In genomic region chr19:49335071-49335783, GRCh38 we compare ENCODE assay signal across 8 cellular contexts. TPM values are rescaled to one million over a fixed set of nuclear protein-coding genes. Genes with fewer than 3 reads are reported as not detected.
DNase-seq lines count a peak whose midpoint lies in the region; ATAC-seq and TF ChIP-seq lines count a peak whose summit lies in the region.

A gene with protein sequence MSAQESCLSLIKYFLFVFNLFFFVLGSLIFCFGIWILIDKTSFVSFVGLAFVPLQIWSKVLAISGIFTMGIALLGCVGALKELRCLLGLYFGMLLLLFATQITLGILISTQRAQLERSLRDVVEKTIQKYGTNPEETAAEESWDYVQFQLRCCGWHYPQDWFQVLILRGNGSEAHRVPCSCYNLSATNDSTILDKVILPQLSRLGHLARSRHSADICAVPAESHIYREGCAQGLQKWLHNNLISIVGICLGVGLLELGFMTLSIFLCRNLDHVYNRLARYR (plus strand): TSS chr19:49335406. CDS start chr19:49335541, 135 bp downstream.

- CTCF ChIA-PET in activated CD4-positive, alpha-beta memory T cell treated with anti-CD3 and anti-CD28 coated beads for 36 hours (lab: Charles Lee), result interaction anchor here (1.0 to 1.2 kb wide), 2 partner anchors 69 to 110 kb away, joined by 3 to 5 read pairs; no protein-coding TSS in a partner anchor

- H3K27me3 ChIP-seq in heart left ventricle, result no peaks in the 10 kb centered on the region

- peaks cover 69% of the 10 kb centered on the region for H3K4me1 Mint-ChIP-seq in activated CD4-positive, alpha-beta memory T cell treated with anti-CD3 and anti-CD28 coated beads for 36 hours (ENCODE audit: low read depth)

- intact Hi-C loops in activated CD4-positive, alpha-beta memory T cell treated with anti-CD3 and anti-CD28 coated beads for 36 hours (cut with micrococcal nuclease), result loop anchor here (2.0 kb wide), 1 partner anchor 28 kb away; the partner anchor contains the start of genes DKKL1 and TEAD2
- intact Hi-C loops in heart left ventricle (cut with DNase I), result no loop called here

- H3K9me3 Mint-ChIP-seq in activated CD4-positive, alpha-beta memory T cell treated with anti-CD3 and anti-CD28 coated beads for 36 hours, result no peaks in the 10 kb centered on the region

- H3K4me1 ChIP-seq in heart left ventricle, result peaks cover 0 to 67% (median 15%) of the 10 kb centered on the region in 12 donors

- H3K9me3 ChIP-seq in KOPT-K1 (ENCODE audit: insufficient read depth, low read length, poor library complexity, severe bottlenecking) (no peaks in the 10 kb centered on the region), heart left ventricle (no peaks in the 10 kb centered on the region)

- TF ChIP-seq POLR2A in heart left ventricle (IDR thresholded peaks at IDR 0.05), result no peak

- H3K36me3 ChIP-seq in KOPT-K1 (ENCODE audit: insufficient read depth, low read length) (peaks cover 7% of the 10 kb centered on the region; the same call in 1 of the 2 replicates), heart left ventricle (peaks cover 0 to 19% (median 0%) of the 10 kb centered on the region in 9 donors)

- no peak for TF ChIP-seq CTCF in heart left ventricle (IDR thresholded peaks at IDR 0.05)

- H3K27me3 Mint-ChIP-seq in activated CD4-positive, alpha-beta memory T cell treated with anti-CD3 and anti-CD28 coated beads for 36 hours, result no peaks in the 10 kb centered on the region

- peak within 1 kb of the TSS in 9 of 12 donors; percentile 19 to 67 (median 33) for H3K4me3 ChIP-seq in heart left ventricle

- peak within 1 kb of the TSS; percentile 75 for H3K27ac ChIP-seq in KOPT-K1 (ENCODE audit: low read depth, low read length, poor library complexity, severe bottlenecking)
- peak within 1 kb of the TSS in 1 of 12 donors; percentile 89 for H3K27ac ChIP-seq in heart left ventricle

- H3K27ac Mint-ChIP-seq in activated CD4-positive, alpha-beta memory T cell treated with anti-CD3 and anti-CD28 coated beads for 36 hours, result peak within 1 kb of the TSS; percentile 99

- POLR2A ChIA-PET in activated CD4-positive, alpha-beta memory T cell treated with anti-CD3 and anti-CD28 coated beads for 36 hours (lab: Charles Lee), result no interaction called here

- peak; percentile 69 for DNase-seq in activated CD4-positive, alpha-beta memory T cell treated with anti-CD3 and anti-CD28 coated beads for 36 hours
- peak in 1 of 5 donors; percentile 28 for DNase-seq in heart left ventricle
- DNase-seq in stimulated activated CD8-positive, alpha-beta memory T cell treated with anti-CD3 and anti-CD28 coated beads, Interleukin-2, amount 100 ng/mL, for 1 hour (ENCODE audit: low read depth in 2 of 2), result peak; percentile 26 to 38
- no peak for DNase-seq in NCI-H774 (lab: John Stamatoyannopoulos, UW)

- ATAC-seq in heart left ventricle (no peak), GM19328 (IDR thresholded peaks at IDR 0.05; ENCODE audit: unreplicated experiment) (no peak), GM19351 (IDR thresholded peaks at IDR 0.05; ENCODE audit: unreplicated experiment) (no peak), HG03280 (IDR thresholded peaks at IDR 0.05; ENCODE audit: unreplicated experiment) (no peak)

- H3K4me3 Mint-ChIP-seq in activated CD4-positive, alpha-beta memory T cell treated with anti-CD3 and anti-CD28 coated beads for 36 hours, result peak within 1 kb of the TSS; percentile 97

- 70 to 85% (median 81%) methylated on average over 13 of the region's 13 CpGs for WGBS in heart left ventricle, 4 donors

- H3K36me3 Mint-ChIP-seq in activated CD4-positive, alpha-beta memory T cell treated with anti-CD3 and anti-CD28 coated beads for 36 hours, result peaks cover 23% of the 10 kb centered on the region

RNA-seq across cellular contexts. Expression of the gene that starts here (rescaled TPM):
- 100 to 1,000 TPM; 178 to 181 TPM for total RNA-seq in activated CD4-positive, alpha-beta memory T cell treated with anti-CD3 and anti-CD28 coated beads for 36 hours
- total RNA-seq in heart left ventricle, result 10 to 100 TPM in 2 of 9 donors, 1 to 10 TPM in 7; 1.4 to 45.2 (median 4.2) TPM
- 1 to 10 TPM; 3.3 to 3.9 TPM for polyA plus RNA-seq in heart left ventricle
